Comparison of ENCODE assay signal across 1 cellular context in genomic region chr22:32512267-32512982, GRCh38.
TF ChIP-seq lines count a peak whose summit lies in the region.

No MANE protein-coding gene starts in this region.

TF ChIP-seq in HepG2, 621 proteins besides CTCF, POLR2A, EP300 and RAD21 (continued from another document and continues in another):
- TF ChIP-seq ZBED4 (CRISPR knock-in tag; IDR thresholded peaks at IDR 0.05; ENCODE audit: borderline replicate concordance) (no peak), POGZ (CRISPR knock-in tag; IDR thresholded peaks at IDR 0.05) (peak; percentile 86), TEAD3 (CRISPR knock-in tag; optimal IDR thresholded peaks at IDR 0.05; ENCODE audit: borderline replicate concordance) (peak; percentile 87), ZNF572 (CRISPR knock-in tag; IDR thresholded peaks at IDR 0.05) (no peak), PPARG (CRISPR knock-in tag; conservative IDR thresholded peaks at IDR 0.05) (peak; percentile 87), ZNF652 (CRISPR knock-in tag; IDR thresholded peaks at IDR 0.05; ENCODE audit: borderline replicate concordance, low read depth) (no peak), ZNF431 (CRISPR knock-in tag; IDR thresholded peaks at IDR 0.05; ENCODE audit: borderline replicate concordance, low read depth) (no peak), TCF7 (IDR thresholded peaks at IDR 0.05; ENCODE audit: low read depth) (peak; percentile 91), PBX2 (CRISPR knock-in tag; IDR thresholded peaks at IDR 0.05) (no peak), JUN (CRISPR knock-in tag; IDR thresholded peaks at IDR 0.05) (peak; percentile 56; the same call in 1 of the 2 replicates), TERF1 (CRISPR knock-in tag; IDR thresholded peaks at IDR 0.05) (no peak), HOXA3 (CRISPR knock-in tag; IDR thresholded peaks at IDR 0.05) (peak; percentile 68), RARA (CRISPR knock-in tag; IDR thresholded peaks at IDR 0.05) (peak; percentile 90), ZNF296 (CRISPR knock-in tag; conservative IDR thresholded peaks at IDR 0.05) (no peak), ZNF775 (CRISPR knock-in tag; IDR thresholded peaks at IDR 0.05; ENCODE audit: borderline replicate concordance) (no peak), ZNF274 (CRISPR knock-in tag; IDR thresholded peaks at IDR 0.05) (no peak), ZNF138 (CRISPR knock-in tag; IDR thresholded peaks at IDR 0.05; ENCODE audit: low read depth) (no peak), ZNF281 (CRISPR knock-in tag; IDR thresholded peaks at IDR 0.05; ENCODE audit: borderline replicate concordance) (no peak), ZNF768 (CRISPR knock-in tag; IDR thresholded peaks at IDR 0.05) (no peak), ZBTB3 (CRISPR knock-in tag; IDR thresholded peaks at IDR 0.05; ENCODE audit: borderline replicate concordance, low read depth) (no peak), ZNF343 (CRISPR knock-in tag; IDR thresholded peaks at IDR 0.05) (0 out of 2 replicates have a peak, but pooled peaks have one; percentile 29), ZFP41 (CRISPR knock-in tag; IDR thresholded peaks at IDR 0.05; ENCODE audit: borderline replicate concordance) (no peak), ZNF770 (CRISPR knock-in tag; IDR thresholded peaks at IDR 0.05) (0 out of 2 replicates have a peak, but pooled peaks have one; percentile 15), ZNF317 (CRISPR knock-in tag; IDR thresholded peaks at IDR 0.05) (no peak), ZNF674 (CRISPR knock-in tag; IDR thresholded peaks at IDR 0.05; ENCODE audit: low read depth) (no peak), ARID4A (CRISPR knock-in tag; IDR thresholded peaks at IDR 0.05; ENCODE audit: borderline replicate concordance) (peak; percentile 30; the same call in 1 of the 2 replicates), MLXIP (CRISPR knock-in tag; IDR thresholded peaks at IDR 0.05; ENCODE audit: borderline replicate concordance) (no peak), ZNF530 (CRISPR knock-in tag; IDR thresholded peaks at IDR 0.05; ENCODE audit: low read depth) (no peak), DMTF1 (CRISPR knock-in tag; IDR thresholded peaks at IDR 0.05) (no peak)
